Comparison of ENCODE assay signal across 23 cellular contexts in the genomic region with DNA sequence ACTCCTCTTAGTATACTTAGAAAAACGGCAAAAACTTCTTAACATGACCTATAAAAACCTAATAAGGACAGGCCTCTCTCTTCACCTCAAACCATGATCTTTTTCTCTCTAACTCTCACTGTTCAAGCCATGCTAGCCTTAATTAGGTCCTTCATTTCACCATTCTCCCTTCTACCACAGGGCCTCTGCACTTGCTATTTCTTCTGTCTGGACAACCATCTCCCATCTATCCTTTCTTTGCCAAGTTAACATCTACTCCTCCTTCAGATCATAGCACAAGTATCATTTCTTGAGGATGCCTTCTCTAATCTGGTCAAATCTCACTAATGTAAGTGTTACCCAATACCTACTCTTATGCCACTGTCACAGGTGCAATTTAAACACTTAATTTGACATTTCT. TPM values are rescaled to one million over a fixed set of nuclear protein-coding genes. Genes with fewer than 3 reads are reported as not detected.
A peak's percentile ranks its signal among the peaks of the same experiment; 100 is the strongest.
DNase-seq lines count a peak whose midpoint lies in the region; ATAC-seq, FAIRE-seq and TF ChIP-seq lines count a peak whose summit lies in the region.
"Had no signal": no experiment of that assay in that cellular context is flagged by ENCODE, and none has a peak within 500 bp of the region (broad histone marks: within the 10 kb centered on the region; RNA-seq: fewer than 3 reads in every experiment).

No MANE protein-coding gene starts in this region.

- whole genome bisulfite sequencing in adrenal gland, 4 donors: 97 to 100% (median 100%) methylated on average over 1 of the region's 1 CpG

- no peak for TF ChIP-seq POLR2A in adrenal gland (IDR thresholded peaks at IDR 0.05)
- TF ChIP-seq POLR2A in H54 (IDR thresholded peaks at IDR 0.05; ENCODE audit: low read depth, low read length): no peak

- TF ChIP-seq CTCF in HEK293 (tag by site-specific recombination; IDR thresholded peaks at IDR 0.05) (no peak), adrenal gland (IDR thresholded peaks at IDR 0.05) (no peak), lower lobe of right lung (IDR thresholded peaks at IDR 0.05) (no peak)

- FAIRE-seq in H54 (lab: Jason Lieb, UNC): no peak
- FAIRE-seq: G401.6, HepG2 had no signal

- intact Hi-C loops in adrenal gland (cut with DNase I): no loop called here
- intact Hi-C loops in lower lobe of right lung (cut with DNase I): no loop called here

- ATAC-seq in lower lobe of right lung: no peak
- ATAC-seq in HG03469 (IDR thresholded peaks at IDR 0.05; ENCODE audit: unreplicated experiment): no peak
- ATAC-seq: HepG2 had no signal

- H3K36me3 ChIP-seq in HEK293 (ENCODE audit: control insufficient read depth in 2 of 2, insufficient read depth in 1 of 2, low read length in 2 of 2) (peaks cover 0 to 21% of the 10 kb centered on the region in 2 experiments; a peak in 2 of 3 replicates), adrenal gland (replicated peaks in 1 of 2) (peaks cover 0 to 4% of the 10 kb centered on the region in 2 donors), lower lobe of right lung (no peaks in the 10 kb centered on the region)

- H3K27ac ChIP-seq in HEK293 (ENCODE audit: extremely low read depth, low read depth, low read length): no peak overlapping the region
- H3K27ac ChIP-seq in adrenal gland: peak overlapping the region in 3 of 5 donors; percentile 8 to 79 (median 61)
- peak overlapping the region; percentile 12 for H3K27ac ChIP-seq in lower lobe of right lung
- H3K27ac ChIP-seq in temporal lobe (ENCODE audit: low read depth, low read length): peak overlapping the region; percentile 52
- H3K27ac ChIP-seq: SJCRH30 had no signal

- POLR2A ChIA-PET in HEK293 (lab: Yijun Ruan, JAX): no interaction called here

- H3K4me3 ChIP-seq in HEK293 (ENCODE audit: low read depth, low read length): no peak overlapping the region
- H3K4me3 ChIP-seq in adrenal gland: no peak overlapping the region
- H3K4me3 ChIP-seq in lower lobe of right lung: no peak overlapping the region
- H3K4me3 ChIP-seq: SJCRH30 had no signal

- peaks cover 8% of the 10 kb centered on the region; the same call in 1 of the 2 replicates for H3K4me1 ChIP-seq in HEK293 (ENCODE audit: control insufficient read depth, insufficient read depth, low read length)
- peaks cover 30 to 33% of the 10 kb centered on the region in 2 donors for H3K4me1 ChIP-seq in adrenal gland (replicated peaks in 1 of 2)
- peaks cover 15% of the 10 kb centered on the region for H3K4me1 ChIP-seq in lower lobe of right lung

- H3K9me3 ChIP-seq in HEK293 (ENCODE audit: control insufficient read depth, insufficient read depth, low read depth, low read length) (no peaks in the 10 kb centered on the region), adrenal gland (replicated peaks in 1 of 3) (no peaks in the 10 kb centered on the region), lower lobe of right lung (no peaks in the 10 kb centered on the region)

- DNase-seq in adrenal gland (no peak), lower lobe of right lung (no peak), NOMO-1 treated with dmso at 0.1 percent for 144 hours (lab: John Stamatoyannopoulos, UW; ENCODE audit: unreplicated experiment) (no peak), H54 (ENCODE audit: insufficient read length, low spot score) (no peak), GOT3 (lab: John Stamatoyannopoulos, UW) (no peak)
- DNase-seq: ACHN; CD4-positive, CD25-positive, alpha-beta regulatory T cell; COR-L47; HCEC 1CT; MV-4-11; NCI-H1417; NCI-H187; NCI-H2107; NCI-H2227 treated with DMSO at 0.1 percent for 48 hours; NCI-H510A treated with DMSO at 0.1 percent for 48 hours; NCI-H774; RPMI8226; SJCRH30 had no signal

- H3K27me3 ChIP-seq in adrenal gland (no peaks in the 10 kb centered on the region), lower lobe of right lung (ENCODE audit: low read depth) (no peaks in the 10 kb centered on the region)
- H3K27me3 ChIP-seq: SJCRH30 had no signal

- CTCF ChIA-PET in HEK293 (lab: Yijun Ruan, JAX): no interaction called here

TF ChIP-seq in HEK293, 187 proteins besides CTCF, POLR2A, EP300 and RAD21:
- TF ChIP-seq, protein P1, sequence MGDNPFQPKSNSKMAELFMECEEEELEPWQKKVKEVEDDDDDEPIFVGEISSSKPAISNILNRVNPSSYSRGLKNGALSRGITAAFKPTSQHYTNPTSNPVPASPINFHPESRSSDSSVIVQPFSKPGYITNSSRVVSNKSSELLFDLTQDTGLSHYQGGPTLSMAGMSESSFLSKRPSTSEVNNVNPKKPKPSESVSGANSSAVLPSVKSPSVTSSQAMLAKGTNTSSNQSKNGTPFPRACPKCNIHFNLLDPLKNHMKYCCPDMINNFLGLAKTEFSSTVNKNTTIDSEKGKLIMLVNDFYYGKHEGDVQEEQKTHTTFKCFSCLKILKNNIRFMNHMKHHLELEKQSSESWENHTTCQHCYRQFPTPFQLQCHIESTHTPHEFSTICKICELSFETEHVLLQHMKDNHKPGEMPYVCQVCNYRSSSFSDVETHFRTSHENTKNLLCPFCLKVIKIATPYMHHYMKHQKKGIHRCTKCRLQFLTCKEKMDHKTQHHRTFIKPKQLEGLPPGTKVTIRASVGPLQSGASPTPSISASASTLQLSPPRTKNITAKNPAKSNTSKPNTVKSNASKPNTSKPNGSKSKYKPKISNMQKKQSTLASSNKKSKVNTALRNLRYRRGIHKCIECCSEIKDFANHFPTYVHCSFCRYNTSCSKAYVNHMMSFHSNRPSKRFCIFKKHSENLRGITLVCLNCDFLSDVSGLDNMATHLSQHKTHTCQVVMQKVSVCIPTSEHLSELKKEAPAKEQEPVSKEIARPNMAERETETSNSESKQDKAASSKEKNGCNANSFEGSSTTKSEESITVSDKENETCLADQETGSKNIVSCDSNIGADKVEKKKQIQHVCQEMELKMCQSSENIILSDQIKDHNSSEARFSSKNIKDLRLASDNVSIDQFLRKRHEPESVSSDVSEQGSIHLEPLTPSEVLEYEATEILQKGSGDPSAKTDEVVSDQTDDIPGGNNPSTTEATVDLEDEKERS (tag by site-specific recombination; IDR thresholded peaks at IDR 0.05): no peak
- TF ChIP-seq ZNF623 (tag by site-specific recombination; IDR thresholded peaks at IDR 0.05) (peak; percentile 72), ZNF239 (tag by site-specific recombination; IDR thresholded peaks at IDR 0.05) (peak; percentile 60; the same call in 1 of the 2 replicates), MYNN (tag by site-specific recombination; IDR thresholded peaks at IDR 0.05; ENCODE audit: borderline replicate concordance) (no peak)
- TF ChIP-seq, protein P2, sequence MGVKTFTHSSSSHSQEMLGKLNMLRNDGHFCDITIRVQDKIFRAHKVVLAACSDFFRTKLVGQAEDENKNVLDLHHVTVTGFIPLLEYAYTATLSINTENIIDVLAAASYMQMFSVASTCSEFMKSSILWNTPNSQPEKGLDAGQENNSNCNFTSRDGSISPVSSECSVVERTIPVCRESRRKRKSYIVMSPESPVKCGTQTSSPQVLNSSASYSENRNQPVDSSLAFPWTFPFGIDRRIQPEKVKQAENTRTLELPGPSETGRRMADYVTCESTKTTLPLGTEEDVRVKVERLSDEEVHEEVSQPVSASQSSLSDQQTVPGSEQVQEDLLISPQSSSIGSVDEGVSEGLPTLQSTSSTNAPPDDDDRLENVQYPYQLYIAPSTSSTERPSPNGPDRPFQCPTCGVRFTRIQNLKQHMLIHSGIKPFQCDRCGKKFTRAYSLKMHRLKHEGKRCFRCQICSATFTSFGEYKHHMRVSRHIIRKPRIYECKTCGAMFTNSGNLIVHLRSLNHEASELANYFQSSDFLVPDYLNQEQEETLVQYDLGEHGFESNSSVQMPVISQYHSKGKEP (tag by site-specific recombination; IDR thresholded peaks at IDR 0.05): no peak

RNA-seq across cellular contexts. Expression of a gene that starts 39.1 kb away (rescaled TPM):
- total RNA-seq in adrenal gland (100 to 1,000 TPM in 1 of 8 donors, 10 to 100 TPM in 7; 22.2 to 141 (median 31.0) TPM), lower lobe of right lung (33.4 TPM), temporal lobe (53.8 TPM)
- polyA plus RNA-seq in adrenal gland: 10 to 100 TPM in 2 of 3 donors, 1 to 10 TPM in 1; 6.3 to 15.0 (median 11.6) TPM
